In the genomic region with DNA sequence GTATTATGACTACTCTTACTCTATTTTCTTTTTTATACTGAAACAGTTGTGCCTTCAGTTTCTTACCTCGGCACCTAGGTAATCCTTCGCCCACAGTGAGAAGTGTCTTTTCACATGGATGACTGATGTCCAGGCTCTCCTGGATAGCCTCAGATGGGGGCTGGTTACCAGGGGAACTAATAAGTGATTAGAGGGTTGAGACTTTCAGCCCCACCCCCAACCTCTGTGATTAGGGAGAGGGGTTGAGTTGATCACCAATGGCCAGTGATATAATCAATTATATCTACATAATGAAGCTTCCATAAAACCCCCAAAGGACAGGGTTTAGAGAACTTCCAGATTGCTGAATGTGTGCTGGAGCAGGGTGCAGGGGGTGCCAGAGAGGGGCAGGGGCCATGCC, we compare ENCODE assay signal across 16 cellular contexts.
"Had no signal": no experiment of that assay in that cellular context is flagged by ENCODE, and none has a peak within 500 bp of the region (broad histone marks: within the 10 kb centered on the region; RNA-seq: fewer than 3 reads in every experiment).

No MANE protein-coding gene starts in this region.

- H3K9me3 ChIP-seq: ascending aorta, breast epithelium, lower lobe of right lung, thyroid gland had no signal

- ATAC-seq: activated CD8-positive, alpha-beta memory T cell treated with anti-CD3 and anti-CD28 coated beads, Interleukin-2, amount 10 ng/mL, durations not matched to agents 7 days and 5 days; activated T-cell treated with anti-CD3 and anti-CD28 coated beads, Interleukin-2, amount 50 U/mL, for 4 hours; left colon; lower lobe of right lung; stimulated activated effector memory CD8-positive, alpha-beta T cell treated with anti-CD3 and anti-CD28 coated beads, Interleukin-12 subunit alpha, Interleukin-12 subunit beta, amount 100 ng/mL, for 72 hours had no signal

- H3K27ac ChIP-seq: ascending aorta, breast epithelium, lower lobe of right lung, thyroid gland had no signal

- DNase-seq: activated CD4-positive, alpha-beta memory T cell treated with anti-CD3 and anti-CD28 coated beads for 36 hours; activated CD4-positive, alpha-beta T cell treated with anti-CD3 and anti-CD28 coated beads for 1 hour; activated CD8-positive, alpha-beta memory T cell treated with anti-CD3 and anti-CD28 coated beads, Interleukin-2, amount 10 ng/mL, durations not matched to agents 7 days and 5 days; activated effector memory CD4-positive, alpha-beta T cell treated with Interleukin-2 at 50 U/mL for 16 hours; activated T-cell treated with anti-CD3 and anti-CD28 coated beads, Interleukin-2, amount 50 U/mL, for 4 hours; erythroblast; left colon; lower lobe of right lung; occipital lobe; T-helper 9 cell; thyroid gland had no signal

- H3K27me3 ChIP-seq: ascending aorta, breast epithelium, thyroid gland had no signal

- H3K27me3 Mint-ChIP-seq: activated CD4-positive, alpha-beta memory T cell treated with anti-CD3 and anti-CD28 coated beads for 36 hours; activated CD8-positive, alpha-beta memory T cell treated with anti-CD3 and anti-CD28 coated beads, Interleukin-2, amount 10 ng/mL, durations not matched to agents 7 days and 5 days; dendritic cell treated with granulocyte-macrophage colony-stimulating factor and Interleukin-4, amounts not matched to agents 40 ng/mL and 50 ng/mL, for 4 days had no signal

- H3K4me3 ChIP-seq: ascending aorta, breast epithelium, lower lobe of right lung, thyroid gland had no signal

- H3K27ac Mint-ChIP-seq: activated CD8-positive, alpha-beta memory T cell treated with anti-CD3 and anti-CD28 coated beads, Interleukin-2, amount 10 ng/mL, durations not matched to agents 7 days and 5 days had no signal

- H3K4me3 Mint-ChIP-seq: activated CD4-positive, alpha-beta memory T cell treated with anti-CD3 and anti-CD28 coated beads for 36 hours; activated CD8-positive, alpha-beta memory T cell treated with anti-CD3 and anti-CD28 coated beads, Interleukin-2, amount 10 ng/mL, durations not matched to agents 7 days and 5 days; activated T-cell treated with anti-CD3 and anti-CD28 coated beads, Interleukin-2, amount 50 U/mL, for 4 hours; dendritic cell treated with granulocyte-macrophage colony-stimulating factor and Interleukin-4, amounts not matched to agents 40 ng/mL and 50 ng/mL, for 4 days; stimulated activated effector memory CD8-positive, alpha-beta T cell treated with anti-CD3 and anti-CD28 coated beads, Interleukin-12 subunit alpha, Interleukin-12 subunit beta, amount 100 ng/mL, for 72 hours had no signal

- H3K9me3 Mint-ChIP-seq: activated CD4-positive, alpha-beta memory T cell treated with anti-CD3 and anti-CD28 coated beads for 36 hours; activated T-cell treated with anti-CD3 and anti-CD28 coated beads, Interleukin-2, amount 50 U/mL, for 4 hours; dendritic cell treated with granulocyte-macrophage colony-stimulating factor and Interleukin-4, amounts not matched to agents 40 ng/mL and 50 ng/mL, for 4 days; stimulated activated effector memory CD8-positive, alpha-beta T cell treated with anti-CD3 and anti-CD28 coated beads, Interleukin-12 subunit alpha, Interleukin-12 subunit beta, amount 100 ng/mL, for 72 hours had no signal

- H3K4me1 ChIP-seq: ascending aorta, breast epithelium, thyroid gland had no signal

- FAIRE-seq: islet of Langerhans had no signal
